In the genomic region with DNA sequence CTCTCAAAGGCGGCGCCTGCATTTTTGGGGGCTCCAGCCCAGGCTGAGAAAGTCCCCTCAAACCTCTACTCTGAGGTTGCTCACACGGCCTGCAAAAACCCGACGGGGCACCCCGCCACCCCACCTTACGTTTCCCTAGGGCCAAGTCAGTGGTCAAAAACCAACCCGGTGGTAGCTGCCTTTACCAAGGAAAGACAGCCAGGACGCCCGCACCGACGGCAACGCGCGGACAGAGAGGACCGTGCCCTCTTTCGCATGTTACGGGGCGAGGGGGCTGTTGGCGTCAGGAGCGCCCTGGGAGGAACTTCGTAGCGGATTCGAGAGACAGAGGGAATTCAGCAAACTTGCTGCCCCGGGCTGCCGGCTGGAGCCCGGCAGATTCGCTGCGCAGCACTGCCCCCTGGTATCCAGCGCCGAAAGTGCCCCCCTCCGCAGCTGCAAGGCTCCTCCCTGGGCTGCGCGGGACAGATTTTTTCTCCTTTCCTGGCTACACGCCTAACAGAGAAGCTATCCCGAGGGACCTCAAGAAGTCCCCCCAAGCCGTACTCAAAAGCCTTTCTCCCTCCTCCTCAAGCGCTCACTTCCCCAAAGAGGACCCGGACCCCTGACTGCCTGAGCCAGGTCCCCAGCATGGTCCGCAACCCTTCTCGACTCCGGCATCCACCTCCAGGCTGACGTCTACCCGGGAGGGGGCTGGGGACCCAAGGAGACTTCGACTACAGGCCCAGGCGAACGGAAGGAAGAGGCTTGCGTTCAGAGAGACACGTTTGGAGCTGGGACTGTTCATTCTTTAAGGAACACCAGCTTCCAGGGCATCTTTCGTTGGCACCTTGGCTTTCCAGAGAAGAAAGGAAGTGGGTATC, we compare ENCODE assay signal across 9 cellular contexts. TPM values are rescaled to one million over a fixed set of nuclear protein-coding genes. Genes with fewer than 3 reads are reported as not detected.
DNase-seq lines count a peak whose midpoint lies in the region; ATAC-seq and TF ChIP-seq lines count a peak whose summit lies in the region.
"Had no signal": no experiment of that assay in that cellular context is flagged by ENCODE, and none has a peak within 500 bp of the region (broad histone marks: within the 10 kb centered on the region; RNA-seq: fewer than 3 reads in every experiment).

No MANE protein-coding gene starts in this region.

- no peaks in the 10 kb centered on the region for H3K36me3 ChIP-seq in SK-N-SH (replicated peaks in 1 of 2; ENCODE audit: control insufficient read depth in 1 of 2, insufficient read depth in 2 of 2, low read length in 1 of 2)
- H3K36me3 ChIP-seq: neutrophil had no signal

- H3K4me3 ChIP-seq in GM12875 (ENCODE audit: low read depth, low read length), result no peak overlapping the region
- peak overlapping the region in 1 of 2 experiments; percentile 26; a peak in 1 of 4 replicates for H3K4me3 ChIP-seq in SK-N-SH (ENCODE audit: low read depth in 2 of 2, low read length in 1 of 2)

- H3K4me2 ChIP-seq in SK-N-SH, result peak overlapping the region; percentile 67

- H3K9me3 Mint-ChIP-seq in nephron, result peaks cover 3% of the 10 kb centered on the region

- H3K27me3 Mint-ChIP-seq in nephron (ENCODE audit: low read depth), result peaks cover 99% of the 10 kb centered on the region

- DNase-seq in AG20443 (ENCODE audit: low spot score) (peak; percentile 91), SK-N-SH (peak; percentile 89), mesenteric fat pad (ENCODE audit: low spot score) (no peak), GM19238 (ENCODE audit: insufficient read length, low spot score) (no peak)

- 14% methylated on average over 22 of the region's 50 CpGs for WGBS in SK-N-SH (ENCODE audit: low lambda C conversion rate)

- H3K27me3 ChIP-seq in SK-N-SH (ENCODE audit: insufficient read depth), result peaks cover 93% of the 10 kb centered on the region

- H3K36me3 Mint-ChIP-seq in nephron (ENCODE audit: low read depth), result no peaks in the 10 kb centered on the region

- peak; percentile 28; the same call in 1 of the 2 replicates for TF ChIP-seq CTCF in GM12875 (IDR thresholded peaks at IDR 0.05; ENCODE audit: borderline replicate concordance, insufficient read depth, low read depth, low read length)
- peak; percentile 66 for TF ChIP-seq CTCF in SK-N-SH (IDR thresholded peaks at IDR 0.05)
- TF ChIP-seq CTCF in nephron (IDR thresholded peaks at IDR 0.05; ENCODE audit: unreplicated experiment in 3 of 3), result peak; percentile 54 to 71 (median 54)

- H3K4me1 ChIP-seq in SK-N-SH (ENCODE audit: control insufficient read depth in 1 of 2, insufficient read depth in 2 of 2, low read depth in 1 of 2, low read length in 1 of 2), result peaks cover 0 to 9% of the 10 kb centered on the region in 2 experiments; a peak in 1 of 4 replicates

- CTCF ChIA-PET in SK-N-SH (lab: Yijun Ruan, JAX), result interaction anchor here (0.6 to 11.1 kb wide), 23 partner anchors 9 to 538 kb away, joined by 3 to 265 read pairs (median 6); a partner anchor contains a TSS

- no peak overlapping the region for H3K27ac ChIP-seq in SK-N-SH (ENCODE audit: low read depth in 2 of 2, low read length in 1 of 2)
- H3K27ac ChIP-seq: neutrophil had no signal

- peak overlapping the region; percentile 9 to 46 (median 19) for H3K4me3 Mint-ChIP-seq in nephron

- POLR2A ChIA-PET in SK-N-SH (lab: Yijun Ruan, JAX), result interaction anchor here (1.4 kb wide), 1 partner anchor 369 kb away, joined by 4 read pairs; no protein-coding TSS in a partner anchor

- no peaks in the 10 kb centered on the region for H3K9me3 ChIP-seq in SK-N-SH
- H3K9me3 ChIP-seq: neutrophil had no signal

- no peaks in the 10 kb centered on the region for H4K20me1 ChIP-seq in SK-N-SH (ENCODE audit: insufficient read depth)

- H3K4me1 Mint-ChIP-seq in nephron, result peaks cover 26% of the 10 kb centered on the region

- TF ChIP-seq RAD21 in SK-N-SH (IDR thresholded peaks at IDR 0.05; ENCODE audit: low read length), result peak; percentile 71

- H2AFZ ChIP-seq in SK-N-SH (ENCODE audit: low read depth), result peak overlapping the region; percentile 56; the same call in 1 of the 2 replicates

- no peaks in the 10 kb centered on the region for H3K9me2 ChIP-seq in SK-N-SH

- no peak for TF ChIP-seq EP300 in SK-N-SH (IDR thresholded peaks at IDR 0.05; ENCODE audit: borderline replicate concordance in 1 of 2, low read depth in 1 of 2, low read length in 1 of 2)

- no peaks in the 10 kb centered on the region for H3F3A ChIP-seq in SK-N-SH (replicated peaks; ENCODE audit: insufficient read depth)

- H3K79me2 ChIP-seq in SK-N-SH (ENCODE audit: insufficient read depth), result no peaks in the 10 kb centered on the region

- H3K27ac Mint-ChIP-seq in nephron, result no peak overlapping the region

- ATAC-seq in esophagus mucosa (peak; percentile 62), GM18517 (IDR thresholded peaks at IDR 0.05; ENCODE audit: unreplicated experiment) (no peak)

- no peak overlapping the region for H3K9ac ChIP-seq in SK-N-SH

TF ChIP-seq in SK-N-SH, 30 proteins besides CTCF, POLR2A, EP300 and RAD21:
- TF ChIP-seq EZH2phosphoT487 (IDR thresholded peaks at IDR 0.05; ENCODE audit: borderline replicate concordance, low read depth), result no peak
- TF ChIP-seq POLR2AphosphoS5 (IDR thresholded peaks at IDR 0.05; ENCODE audit: low read depth, low read length), result no peak
- TF ChIP-seq FOXJ3 (CRISPR knock-in tag; IDR thresholded peaks at IDR 0.05), result no peak
- TF ChIP-seq YY1 (IDR thresholded peaks at IDR 0.05; ENCODE audit: low read depth), result no peak
- no peak for TF ChIP-seq JUND (IDR thresholded peaks at IDR 0.05)
- TF ChIP-seq SIN3A (IDR thresholded peaks at IDR 0.05; ENCODE audit: borderline replicate concordance, low read depth, low read length), result no peak
- peak; percentile 67 for TF ChIP-seq SMC3 (IDR thresholded peaks at IDR 0.05; ENCODE audit: low read depth, low read length)
- TF ChIP-seq GABPA (IDR thresholded peaks at IDR 0.05; ENCODE audit: low read depth), result no peak
- no peak for TF ChIP-seq CHD2 (IDR thresholded peaks at IDR 0.05; ENCODE audit: low read length, partially characterized antibody)
- peak; percentile 9; the same call in 1 of the 2 replicates for TF ChIP-seq NRF1 (IDR thresholded peaks at IDR 0.05; ENCODE audit: low read depth, low read length)
- no peak for TF ChIP-seq NFIC (IDR thresholded peaks at IDR 0.05; ENCODE audit: borderline replicate concordance)

RNA-seq across cellular contexts. Expression of a gene that starts 27.7 kb away (rescaled TPM):
- not detected in 2 replicates for polyA plus RNA-seq in SK-N-SH (2012; rRNA removed)
- polyA plus RNA-seq in SK-N-SH (2012; cell fraction: cytosol; rRNA removed), result not detected in 2 replicates
- not detected in 2 replicates for polyA plus RNA-seq in SK-N-SH (2012; cell fraction: nucleus; rRNA removed)
- total RNA-seq in esophagus mucosa, result 0.12 TPM
- not detected for total RNA-seq in mesenteric fat pad

RNA-seq across cellular contexts. Expression of a gene that starts 31.5 kb away (rescaled TPM):
- not detected in 2 replicates for polyA plus RNA-seq in SK-N-SH (2012; rRNA removed)
- polyA plus RNA-seq in SK-N-SH (2012; cell fraction: cytosol; rRNA removed), result not detected in 2 replicates
- polyA plus RNA-seq in SK-N-SH (2012; cell fraction: nucleus; rRNA removed), result not detected in 2 replicates
- not detected for total RNA-seq in esophagus mucosa
- not detected for total RNA-seq in mesenteric fat pad

Comparison
In these comparisons a context has a peak if more than half of its experiments do, and no peak if none do; other contexts are left out.
1. DNase-seq: peak in AG20443 (single experiment) and SK-N-SH (single experiment); none in mesenteric fat pad (single experiment) and GM19238 (single experiment).
2. Peak in every context shown above with its lines, with median percentiles within 50 percentile points of each other: CTCF ChIP-seq.